Comparison of ENCODE assay signal across 17 cellular contexts in the genomic region with DNA sequence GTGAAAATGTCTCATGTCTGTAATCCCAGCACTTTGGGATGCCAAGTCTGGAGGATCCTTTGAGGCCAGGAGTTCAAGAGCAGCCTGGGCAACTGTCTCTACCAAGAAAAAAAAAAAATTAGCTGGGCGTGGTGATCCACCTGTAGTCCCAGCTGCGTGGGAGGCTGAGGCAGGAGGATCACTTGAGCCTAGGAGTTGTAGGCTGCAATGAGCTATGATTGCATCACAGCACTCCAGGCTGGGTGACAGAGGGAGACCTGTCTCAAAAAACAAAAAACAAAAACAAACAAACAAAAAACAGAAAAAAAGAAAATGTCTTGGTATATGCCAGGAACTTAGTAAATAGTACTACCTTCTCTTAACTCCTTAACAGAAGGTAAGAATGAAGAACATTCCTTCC. TPM values are rescaled to one million over a fixed set of nuclear protein-coding genes. Genes with fewer than 3 reads are reported as not detected.
DNase-seq lines count a peak whose midpoint lies in the region; ATAC-seq, FAIRE-seq and TF ChIP-seq lines count a peak whose summit lies in the region.
"Had no signal": no experiment of that assay in that cellular context is flagged by ENCODE, and none has a peak within 500 bp of the region (broad histone marks: within the 10 kb centered on the region; RNA-seq: fewer than 3 reads in every experiment).

No MANE protein-coding gene starts in this region.

- H3K79me2 ChIP-seq in GM23338 (replicated peaks; ENCODE audit: insufficient read depth) = no peaks in the 10 kb centered on the region
- no peaks in the 10 kb centered on the region for H3K79me2 ChIP-seq in HCT116 (ENCODE audit: insufficient read depth, low read length)
- H3K79me2 ChIP-seq in K562 (ENCODE audit: control insufficient read depth, insufficient read depth, low read length) = no peaks in the 10 kb centered on the region

- no peaks in the 10 kb centered on the region for H4K20me1 ChIP-seq in GM23338 (replicated peaks; ENCODE audit: insufficient read depth)
- H4K20me1 ChIP-seq in HCT116 (ENCODE audit: insufficient read depth) = no peaks in the 10 kb centered on the region
- no peaks in the 10 kb centered on the region for H4K20me1 ChIP-seq in K562 (replicated peaks; ENCODE audit: control insufficient read depth, insufficient read depth, low read length)

- H3K4me1 ChIP-seq in GM23338 (ENCODE audit: insufficient read depth) = no peaks in the 10 kb centered on the region
- no peaks in the 10 kb centered on the region for H3K4me1 ChIP-seq in HCT116 (ENCODE audit: control insufficient read depth in 1 of 2, insufficient read depth in 2 of 2, low read length in 2 of 2)
- H3K4me1 ChIP-seq in K562 (replicated peaks in 1 of 2; ENCODE audit: control insufficient read depth in 2 of 2, insufficient read depth in 2 of 2, low read length in 2 of 2) = peaks cover 9 to 38% of the 10 kb centered on the region in 2 experiments

- CTCF ChIA-PET in HCT116 (lab: Charles Lee) = interaction anchor here (1.0 kb wide), 1 partner anchor 13 kb away, joined by 3 read pairs; no protein-coding TSS in a partner anchor
- CTCF ChIA-PET in K562 (lab: Yijun Ruan, JAX; ENCODE audit: low intra/inter-chr PET ratio) = no interaction called here

- no peak for DNase-seq in GM23338 (ENCODE audit: low spot score)
- no peak for DNase-seq in HCT116 (ENCODE audit: low read depth, low spot score)
- DNase-seq in K562 (ENCODE audit: extremely low read depth in 1 of 4, low spot score in 3 of 4) = no peak
- no peak for DNase-seq in neural crest cell (ENCODE audit: low read depth, low spot score)
- DNase-seq in NCI-H2196 (lab: John Stamatoyannopoulos, UW; ENCODE audit: unreplicated experiment) = no peak
- DNase-seq: CD4-positive, alpha-beta memory T cell; DMS53; DMS79 treated with DMSO at 0.1 percent for 48 hours; GF-D8; H7; HCEC 1CT; HFFc6 had no signal

- H3K27me3 Mint-ChIP-seq in GM23338 (ENCODE audit: insufficient read depth, low read depth, poor library complexity) (peaks cover 4% of the 10 kb centered on the region), neural crest cell (ENCODE audit: low read depth) (no peaks in the 10 kb centered on the region)

- no peak for FAIRE-seq in K562 (lab: Jason Lieb, UNC)
- FAIRE-seq: GM12891, GM18507, H1 had no signal

- TF ChIP-seq CTCF in GM23338 (conservative IDR thresholded peaks at IDR 0.05; ENCODE audit: low read depth in 2 of 2) = no peak
- TF ChIP-seq CTCF in HCT116 (IDR thresholded peaks at IDR 0.05 in 2 of 3, conservative IDR thresholded peaks at IDR 0.05 in 1 of 3; ENCODE audit: borderline replicate concordance in 1 of 3, insufficient read depth in 1 of 3, low read depth in 2 of 3, low read length in 2 of 3) = no peak
- no peak for TF ChIP-seq CTCF in K562 (IDR thresholded peaks at IDR 0.05 in 2 of 3, conservative IDR thresholded peaks at IDR 0.05 in 1 of 3; ENCODE audit: insufficient read depth in 2 of 3, low read depth in 1 of 3, low read length in 3 of 3)
- no peak for TF ChIP-seq CTCF in neural crest cell (conservative IDR thresholded peaks at IDR 0.05)

- TF ChIP-seq RAD21 in HCT116 (IDR thresholded peaks at IDR 0.05; ENCODE audit: low read depth) = no peak
- no peak for TF ChIP-seq RAD21 in K562 (CRISPR knock-in tag; conservative IDR thresholded peaks at IDR 0.05 in 1 of 2, IDR thresholded peaks at IDR 0.05 in 1 of 2)

- H2AFZ ChIP-seq in GM23338 (peak overlapping the region; percentile 98), HCT116 (ENCODE audit: low read depth, low read length, poor library complexity, severe bottlenecking) (no peak overlapping the region), K562 (ENCODE audit: low read depth, low read length) (no peak overlapping the region)

- H3K9me3 Mint-ChIP-seq in GM23338 (no peaks in the 10 kb centered on the region), neural crest cell (no peaks in the 10 kb centered on the region)
- H3K9me3 Mint-ChIP-seq: CD4-positive, alpha-beta memory T cell; HFFc6 had no signal

- WGBS in K562 (ENCODE audit: insufficient coverage, low coverage, missing lambda C conversion rate) = 25% methylated on average over 2 of the region's 2 CpGs

- H3K4me2 ChIP-seq in GM23338 (no peak overlapping the region), HCT116 (ENCODE audit: low read length) (no peak overlapping the region), K562 (ENCODE audit: insufficient read depth, low read length) (no peak overlapping the region)

- no peak overlapping the region for H3K9ac ChIP-seq in HCT116 (ENCODE audit: low read length)
- no peak overlapping the region for H3K9ac ChIP-seq in K562 (ENCODE audit: insufficient read depth in 1 of 2, low read depth in 2 of 2, low read length in 2 of 2)

- BruUV-seq in HCT116 (replicated peaks; lab: Mats Ljungman, UMichigan) = no TSS peak
- BruUV-seq in K562 (replicated peaks; lab: Mats Ljungman, UMichigan) = no TSS peak

- H3K9me1 ChIP-seq in K562 (ENCODE audit: control insufficient read depth, insufficient read depth, low read length) = no peaks in the 10 kb centered on the region

- no peak for TF ChIP-seq EP300 in K562 (IDR thresholded peaks at IDR 0.05; ENCODE audit: low read length)

- POLR2A ChIA-PET in HCT116 (lab: Charles Lee) = no interaction called here
- POLR2A ChIA-PET in K562 (lab: Yijun Ruan, JAX) = interaction anchor here (0.9 kb wide), 1 partner anchor 221 kb away, joined by 3 read pairs; no protein-coding TSS in a partner anchor

- intact Hi-C loops in HCT116 (cut with micrococcal nuclease) = no loop called here
- intact Hi-C loops in K562 (cut with micrococcal nuclease) = no loop called here

- H3K27ac ChIP-seq in GM23338 (ENCODE audit: low read depth) (no peak overlapping the region), HCT116 (ENCODE audit: low read depth, low read length) (no peak overlapping the region), K562 (ENCODE audit: extremely low read depth, low read depth, low read length) (no peak overlapping the region)

- RAD21 ChIA-PET in HCT116 (lab: Charles Lee; ENCODE audit: low non-redundant PET in 1 of 2, low total read pairs in 2 of 2, uncharacterized antibody in 2 of 2, unreplicated experiment in 2 of 2) = no interaction called here

- H3K36me3 Mint-ChIP-seq in GM23338 (ENCODE audit: low read depth) (no peaks in the 10 kb centered on the region), neural crest cell (ENCODE audit: low read depth) (no peaks in the 10 kb centered on the region)
- H3K36me3 Mint-ChIP-seq: CD4-positive, alpha-beta memory T cell had no signal

- H3K9me2 ChIP-seq in GM23338 (ENCODE audit: insufficient read depth) (no peaks in the 10 kb centered on the region), HCT116 (ENCODE audit: insufficient read depth) (no peaks in the 10 kb centered on the region)

- H3K4me3 ChIP-seq in GM23338 (no peak overlapping the region), HCT116 (replicated peaks in 1 of 2; ENCODE audit: low read depth in 1 of 2, low read length in 2 of 2) (no peak overlapping the region), K562 (no peak overlapping the region)

- H3K9me3 ChIP-seq in HCT116 (ENCODE audit: control insufficient read depth in 1 of 2, insufficient read depth in 1 of 2, low read depth in 1 of 2, low read length in 2 of 2) = no peaks in the 10 kb centered on the region
- H3K9me3 ChIP-seq in K562 (replicated peaks; ENCODE audit: control insufficient read depth, insufficient read depth, low read depth, low read length) = no peaks in the 10 kb centered on the region

- no peak for TF ChIP-seq POLR2A in HCT116 (IDR thresholded peaks at IDR 0.05; ENCODE audit: borderline replicate concordance, extremely low read depth, insufficient read depth, insufficient read length)
- no peak for TF ChIP-seq POLR2A in K562 (conservative IDR thresholded peaks at IDR 0.05)

- no peaks in the 10 kb centered on the region for H3K27me3 ChIP-seq in GM23338 (ENCODE audit: insufficient read depth)
- H3K27me3 ChIP-seq in HCT116 (ENCODE audit: insufficient read depth, low read length) = no peaks in the 10 kb centered on the region
- H3K27me3 ChIP-seq in K562 (ENCODE audit: control insufficient read depth in 2 of 2, insufficient read depth in 2 of 2, low read length in 2 of 2) = no peaks in the 10 kb centered on the region

- in situ Hi-C loops in K562 (cut with MboI) = no loop called here

- H3K27ac Mint-ChIP-seq in GM23338 (no peak overlapping the region), neural crest cell (ENCODE audit: unreplicated experiment) (peak overlapping the region; percentile 99)
- H3K27ac Mint-ChIP-seq: CD4-positive, alpha-beta memory T cell; HFFc6 had no signal

- no peak overlapping the region for H3K4me3 Mint-ChIP-seq in GM23338
- peak overlapping the region; percentile 25 for H3K4me3 Mint-ChIP-seq in neural crest cell
- H3K4me3 Mint-ChIP-seq: CD4-positive, alpha-beta memory T cell; HFFc6 had no signal

- ATAC-seq in GM23338 (no peak), HCT116 (no peak), K562 (no peak), HG03565 (IDR thresholded peaks at IDR 0.05; ENCODE audit: unreplicated experiment) (no peak), GM18520 (IDR thresholded peaks at IDR 0.05; ENCODE audit: unreplicated experiment) (no peak)

- H3K4me1 Mint-ChIP-seq in GM23338 (peaks cover 10% of the 10 kb centered on the region; the same call in 2 of the 3 replicates), neural crest cell (peaks cover 52% of the 10 kb centered on the region)

- H3K36me3 ChIP-seq in GM23338 (ENCODE audit: insufficient read depth) = no peaks in the 10 kb centered on the region
- no peaks in the 10 kb centered on the region for H3K36me3 ChIP-seq in HCT116 (ENCODE audit: control insufficient read depth in 1 of 2, insufficient read depth in 2 of 2, low read length in 2 of 2)
- no peaks in the 10 kb centered on the region for H3K36me3 ChIP-seq in K562 (ENCODE audit: control insufficient read depth, insufficient read depth, low read length)

- no peaks in the 10 kb centered on the region for H3F3A ChIP-seq in GM23338 (replicated peaks; ENCODE audit: low read depth)

RNA-seq across cellular contexts. Expression of gene TMEM14A, which starts 31.4 kb away (rescaled TPM):
- total RNA-seq in GM23338 (2014; rRNA removed; shearing (Covaris generic)) = 13.9 and 19.8 TPM in 2 replicates
- polyA plus RNA-seq in GM23338 (2016; fragmentation: Nextera tagmentation; extraction: Ambion mirVana) = 36.0 and 39.3 TPM in 2 replicates
- 51.5 TPM for total RNA-seq in HCT116 (2021; ENCODE audit: unreplicated experiment)
- polyA plus RNA-seq in HCT116 (2012) = 27.1 and 31.5 TPM in 2 replicates
- total RNA-seq in K562 (2011; cell fraction: chromatin; rRNA removed; ENCODE audit: low replicate concordance) = 0.86 and 3.8 TPM in 2 replicates
- total RNA-seq in K562 (2011; cell fraction: nucleolus; rRNA removed) = 2.8 and 2.9 TPM in 2 replicates
- 3.7 and 5.0 TPM in 2 replicates for total RNA-seq in K562 (2011; cell fraction: nucleoplasm; rRNA removed)
- 3.5 and 5.4 TPM in 2 replicates for total RNA-seq in K562 (2014; rRNA removed)
- 9.5 and 10.2 TPM in 2 replicates for total RNA-seq in K562 (2014; rRNA removed; fragmentation: Illumina TruSeq; extraction: Trizol)
- 8.5 and 10.0 TPM in 2 replicates for total RNA-seq in K562 (2015; rRNA removed; fragmentation: Illumina TruSeq; extraction: Trizol)
- total RNA-seq in K562 (2021) = 7.4 and 8.1 TPM in 2 replicates
- 6.1 and 10.7 TPM in 2 replicates for polyA plus RNA-seq in K562 (2011; rRNA removed)
- polyA plus RNA-seq in K562 (2011; cell fraction: cytosol; rRNA removed) = 5.5 and 5.7 TPM in 2 replicates
- 1.1 and 2.0 TPM in 2 replicates for polyA plus RNA-seq in K562 (2011; cell fraction: nucleus; rRNA removed)
- polyA plus RNA-seq in K562 (2012) = 8.5 and 11.2 TPM in 2 replicates
- 6.1 and 6.9 TPM in 2 replicates for polyA plus RNA-seq in K562 (2014; fragmentation: Illumina TruSeq; extraction: Trizol)
- polyA plus RNA-seq in K562 (2014; fragmentation: Nextera tagmentation; extraction: Ambion mirVana) = 10 to 100 TPM; 32.5 to 43.3 TPM
- 6.2 and 8.0 TPM in 2 replicates for polyA plus RNA-seq in K562 (2014; rRNA removed)
- 1.8 and 3.7 TPM in 2 replicates for polyA minus RNA-seq in K562 (2011; rRNA and poly(A)+ RNA removed)
- 1.4 and 3.5 TPM in 2 replicates for polyA minus RNA-seq in K562 (2011; cell fraction: cytosol; rRNA and poly(A)+ RNA removed)
- polyA minus RNA-seq in K562 (2011; cell fraction: nucleus; rRNA and poly(A)+ RNA removed) = 0.67 and 1.1 TPM in 2 replicates
- total RNA-seq in neural crest cell = 25.0 and 27.8 TPM in 2 replicates
